In genomic region chr17:77155125-77155524, GRCh38 we compare ENCODE assay signal across 17 cellular contexts. TPM values are rescaled to one million over a fixed set of nuclear protein-coding genes. Genes with fewer than 3 reads are reported as not detected.
DNase-seq lines count a peak whose midpoint lies in the region; ATAC-seq and TF ChIP-seq lines count a peak whose summit lies in the region.
"Had no signal": no experiment of that assay in that cellular context is flagged by ENCODE, and none has a peak within 500 bp of the region (broad histone marks: within the 10 kb centered on the region; RNA-seq: fewer than 3 reads in every experiment).

No MANE protein-coding gene starts in this region.

- H3K9ac ChIP-seq in Loucy (ENCODE audit: low read depth, low read length, poor library complexity, severe bottlenecking) = peak overlapping the region; percentile 10

- H3K4me3 ChIP-seq in Loucy (ENCODE audit: low read length, poor library complexity, severe bottlenecking) = no peak overlapping the region
- H3K4me3 ChIP-seq in neutrophil (ENCODE audit: low read depth in 1 of 2, low read length in 1 of 2) = no peak overlapping the region
- H3K4me3 ChIP-seq: lung, uterus had no signal

- no peaks in the 10 kb centered on the region for H4K20me1 ChIP-seq in Loucy (ENCODE audit: insufficient read depth, low read length, poor library complexity, severe bottlenecking)

- H3K4me1 Mint-ChIP-seq in activated CD4-positive, alpha-beta T cell treated with anti-CD3 and anti-CD28 coated beads, Interleukin-2, amount 10 ng/mL, durations not matched to agents 24 days and 14 days = peaks cover 38% of the 10 kb centered on the region
- H3K4me1 Mint-ChIP-seq in central memory CD8-positive, alpha-beta T cell = peaks cover 35% of the 10 kb centered on the region

- DNase-seq in activated CD4-positive, alpha-beta T cell treated with anti-CD3 and anti-CD28 coated beads, Interleukin-2, amount 10 ng/mL, durations not matched to agents 24 days and 14 days = no peak
- DNase-seq in activated CD4-positive, alpha-beta T cell treated with anti-CD3 and anti-CD28 coated beads, Interleukin-2, amount 50 U/mL, for 48 hours = no peak
- no peak for DNase-seq in central memory CD8-positive, alpha-beta T cell (ENCODE audit: low spot score in 2 of 2)
- DNase-seq in head of caudate nucleus (no peak), inferior parietal cortex (ENCODE audit: extremely low spot score) (no peak)
- DNase-seq: activated naive CD4-positive, alpha-beta T cell; dermis blood vessel endothelial cell; HCEC 1CT; NCI-H2227 treated with DMSO at 0.1 percent for 48 hours; right cardiac atrium; SW 1271; uterus had no signal

- H3K27ac ChIP-seq in neutrophil = peak overlapping the region; percentile 35
- H3K27ac ChIP-seq: uterus had no signal

- H2AFZ ChIP-seq in Loucy (ENCODE audit: low read length) = no peak overlapping the region

- TF ChIP-seq CTCF in Loucy (conservative IDR thresholded peaks at IDR 0.05; ENCODE audit: low read length) (no peak), neutrophil (IDR thresholded peaks at IDR 0.05) (no peak)

- peaks cover 4% of the 10 kb centered on the region for H3K9me3 Mint-ChIP-seq in activated CD4-positive, alpha-beta T cell treated with anti-CD3 and anti-CD28 coated beads, Interleukin-2, amount 10 ng/mL, durations not matched to agents 24 days and 14 days
- H3K9me3 Mint-ChIP-seq in central memory CD8-positive, alpha-beta T cell = no peaks in the 10 kb centered on the region
- H3K9me3 Mint-ChIP-seq: stimulated activated naive CD8-positive, alpha-beta T cell treated with anti-CD3 and anti-CD28 coated beads, Interleukin-15, Interleukin-2, amounts not matched to agents 100 ng/mL and 50 ng/mL, for 24 hours had no signal

- peaks cover 6% of the 10 kb centered on the region; the same call in 1 of the 2 replicates for H3K36me3 ChIP-seq in Loucy (ENCODE audit: insufficient read depth, low read length)
- peaks cover 68% of the 10 kb centered on the region for H3K36me3 ChIP-seq in neutrophil
- H3K36me3 ChIP-seq: uterus had no signal

- H3K27me3 Mint-ChIP-seq in activated CD4-positive, alpha-beta T cell treated with anti-CD3 and anti-CD28 coated beads, Interleukin-2, amount 10 ng/mL, durations not matched to agents 24 days and 14 days = no peaks in the 10 kb centered on the region
- H3K27me3 Mint-ChIP-seq in central memory CD8-positive, alpha-beta T cell = no peaks in the 10 kb centered on the region
- H3K27me3 Mint-ChIP-seq: stimulated activated naive CD8-positive, alpha-beta T cell treated with anti-CD3 and anti-CD28 coated beads, Interleukin-15, Interleukin-2, amounts not matched to agents 100 ng/mL and 50 ng/mL, for 24 hours had no signal

- no peaks in the 10 kb centered on the region for H3K9me2 ChIP-seq in Loucy (replicated peaks; ENCODE audit: low read depth, low read length)

- ATAC-seq in central memory CD8-positive, alpha-beta T cell (replicated peaks; ENCODE audit: extremely low read depth, poor library complexity, severe bottlenecking) = no peak
- ATAC-seq in HG03378 (IDR thresholded peaks at IDR 0.05; ENCODE audit: unreplicated experiment) = no peak

- H3K79me2 ChIP-seq in Loucy (ENCODE audit: insufficient read depth, low read length) = peaks cover 62% of the 10 kb centered on the region

- H3K4me3 Mint-ChIP-seq in activated CD4-positive, alpha-beta T cell treated with anti-CD3 and anti-CD28 coated beads, Interleukin-2, amount 10 ng/mL, durations not matched to agents 24 days and 14 days = no peak overlapping the region
- no peak overlapping the region for H3K4me3 Mint-ChIP-seq in central memory CD8-positive, alpha-beta T cell
- H3K4me3 Mint-ChIP-seq: stimulated activated naive CD8-positive, alpha-beta T cell treated with anti-CD3 and anti-CD28 coated beads, Interleukin-15, Interleukin-2, amounts not matched to agents 100 ng/mL and 50 ng/mL, for 24 hours had no signal

- intact Hi-C loops in activated CD4-positive, alpha-beta T cell treated with anti-CD3 and anti-CD28 coated beads, Interleukin-2, amount 10 ng/mL, durations not matched to agents 24 days and 14 days (cut with micrococcal nuclease) = no loop called here
- intact Hi-C loops in head of caudate nucleus (cut with DNase I) = no loop called here

- H3K9me3 ChIP-seq in Loucy (ENCODE audit: insufficient read depth, low read depth, low read length) (no peaks in the 10 kb centered on the region), neutrophil (no peaks in the 10 kb centered on the region)
- H3K9me3 ChIP-seq: uterus had no signal

- no peak overlapping the region for H3K4me2 ChIP-seq in Loucy (ENCODE audit: low read depth, low read length, poor library complexity, severe bottlenecking)

- no peaks in the 10 kb centered on the region for H3K27me3 ChIP-seq in Loucy (ENCODE audit: insufficient read depth, low read length, poor library complexity, severe bottlenecking)
- no peaks in the 10 kb centered on the region for H3K27me3 ChIP-seq in neutrophil
- H3K27me3 ChIP-seq: uterus had no signal

- no peaks in the 10 kb centered on the region for H3F3A ChIP-seq in Loucy (ENCODE audit: low read depth)

- H3K36me3 Mint-ChIP-seq in activated CD4-positive, alpha-beta T cell treated with anti-CD3 and anti-CD28 coated beads, Interleukin-2, amount 10 ng/mL, durations not matched to agents 24 days and 14 days (ENCODE audit: low read depth) = peaks cover 31% of the 10 kb centered on the region
- H3K36me3 Mint-ChIP-seq in central memory CD8-positive, alpha-beta T cell (ENCODE audit: insufficient read depth) = peaks cover 7% of the 10 kb centered on the region

- peaks cover 6% of the 10 kb centered on the region for H3K4me1 ChIP-seq in Loucy (ENCODE audit: insufficient read depth, low read length, poor library complexity, severe bottlenecking)
- peaks cover 18 to 56% of the 10 kb centered on the region in 2 experiments for H3K4me1 ChIP-seq in neutrophil (ENCODE audit: control insufficient read depth in 1 of 2, insufficient read depth in 1 of 2, low read depth in 1 of 2, low read length in 1 of 2)

- peak overlapping the region; percentile 67 for H3K27ac Mint-ChIP-seq in activated CD4-positive, alpha-beta T cell treated with anti-CD3 and anti-CD28 coated beads, Interleukin-2, amount 10 ng/mL, durations not matched to agents 24 days and 14 days
- peak overlapping the region; percentile 5 for H3K27ac Mint-ChIP-seq in central memory CD8-positive, alpha-beta T cell (ENCODE audit: low read depth)
- H3K27ac Mint-ChIP-seq: stimulated activated naive CD8-positive, alpha-beta T cell treated with anti-CD3 and anti-CD28 coated beads, Interleukin-15, Interleukin-2, amounts not matched to agents 100 ng/mL and 50 ng/mL, for 24 hours had no signal

RNA-seq across cellular contexts. Expression of gene SEC14L1, which starts 14.4 kb away (rescaled TPM):
- 71.4 and 73.1 TPM in 2 replicates for total RNA-seq in activated CD4-positive, alpha-beta T cell treated with anti-CD3 and anti-CD28 coated beads, Interleukin-2, amount 10 ng/mL, durations not matched to agents 24 days and 14 days
